10 cellular contexts compared by ENCODE assay signal in the genomic region with DNA sequence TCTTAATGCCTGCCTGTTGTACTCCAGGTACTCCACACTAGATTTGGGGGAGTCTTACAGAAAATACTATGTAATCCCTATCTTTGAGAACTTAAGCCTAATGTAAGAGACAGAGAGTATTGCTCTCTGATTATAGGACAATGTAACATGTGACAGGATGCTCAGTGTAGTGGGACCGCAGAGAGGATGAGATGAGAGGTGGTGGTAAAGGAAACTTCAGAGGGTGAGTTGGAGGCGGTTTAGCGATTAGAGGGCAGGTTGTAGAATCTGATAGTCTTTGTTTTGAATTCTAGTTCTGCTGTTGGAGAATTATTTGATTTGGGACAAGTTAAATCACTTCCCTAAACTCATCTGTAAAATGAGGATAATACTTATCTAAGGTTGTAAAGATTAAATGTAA. TPM values are rescaled to one million over a fixed set of nuclear protein-coding genes. Genes with fewer than 3 reads are reported as not detected.
DNase-seq lines count a peak whose midpoint lies in the region; ATAC-seq, FAIRE-seq and TF ChIP-seq lines count a peak whose summit lies in the region.
"Had no signal": no experiment of that assay in that cellular context is flagged by ENCODE, and none has a peak within 500 bp of the region (broad histone marks: within the 10 kb centered on the region; RNA-seq: fewer than 3 reads in every experiment).

No MANE protein-coding gene starts in this region.

- H2AFZ ChIP-seq in OCI-LY7 (ENCODE audit: low read length), result no peak overlapping the region

- peak; percentile 76 for ATAC-seq in GM21723 (IDR thresholded peaks at IDR 0.05; ENCODE audit: unreplicated experiment)
- ATAC-seq: lower lobe of right lung had no signal

- FAIRE-seq in GM18507 (lab: Jason Lieb, UNC) (peak; percentile 87), frontal cortex (lab: Jason Lieb, UNC) (no peak)

- POLR2A ChIA-PET in OCI-LY7 (lab: Charles Lee), result interaction anchor here (0.7 kb wide), 1 partner anchor 13 kb away, joined by 3 read pairs; no protein-coding TSS in a partner anchor
- POLR2A ChIA-PET in A673 (lab: Charles Lee; ENCODE audit: low non-redundant PET), result no interaction called here

- intact Hi-C loops in OCI-LY7 (cut with micrococcal nuclease; ENCODE audit: unreplicated experiment), result no loop called here
- intact Hi-C loops in A673 (cut with micrococcal nuclease; ENCODE audit: unreplicated experiment), result no loop called here

- peaks cover 43% of the 10 kb centered on the region for H3K4me1 ChIP-seq in OCI-LY7 (ENCODE audit: insufficient read depth, low read length, poor library complexity, severe bottlenecking)
- peaks cover 6% of the 10 kb centered on the region for H3K4me1 ChIP-seq in A673 (ENCODE audit: insufficient read depth, low read length, poor library complexity, severe bottlenecking)

- H4K20me1 ChIP-seq in OCI-LY7 (ENCODE audit: insufficient read depth, low read length), result 0 out of 2 replicates have a peak, but pooled peaks cover 8% of the 10 kb centered on the region

- no peaks in the 10 kb centered on the region for H3K27me3 ChIP-seq in A673 (replicated peaks; ENCODE audit: insufficient read depth, low read depth, low read length, poor library complexity)

- H3K4me2 ChIP-seq in OCI-LY7 (ENCODE audit: low read length), result peak overlapping the region; percentile 16

- TF ChIP-seq CTCF in OCI-LY7 (conservative IDR thresholded peaks at IDR 0.05; ENCODE audit: low read length), result no peak
- TF ChIP-seq CTCF in A673 (conservative IDR thresholded peaks at IDR 0.05; ENCODE audit: low read depth, low read length), result no peak

- CTCF ChIA-PET in OCI-LY7 (lab: Charles Lee; ENCODE audit: unreplicated experiment), result no interaction called here
- CTCF ChIA-PET in A673 (lab: Charles Lee), result no interaction called here

- no peak overlapping the region for H3K4me3 ChIP-seq in OCI-LY7 (ENCODE audit: low read depth, low read length, poor library complexity, severe bottlenecking)
- H3K4me3 ChIP-seq in A673 (ENCODE audit: low read depth, low read length, poor library complexity, severe bottlenecking), result no peak overlapping the region
- H3K4me3 ChIP-seq: lower lobe of right lung had no signal

- no peaks in the 10 kb centered on the region for H3K9me3 ChIP-seq in OCI-LY7 (ENCODE audit: low read length)
- H3K9me3 ChIP-seq in A673 (ENCODE audit: low read depth, low read length, poor library complexity, severe bottlenecking), result no peaks in the 10 kb centered on the region
- H3K9me3 ChIP-seq: lower lobe of right lung had no signal

- BruUV-seq in OCI-LY7 (replicated peaks; lab: Mats Ljungman, UMichigan), result no TSS peak
- no TSS peak for BruUV-seq in A673 (replicated peaks; lab: Mats Ljungman, UMichigan)

- H3K27ac ChIP-seq in OCI-LY7 (ENCODE audit: low read depth, low read length, poor library complexity, severe bottlenecking) (peak overlapping the region; percentile 13), A673 (ENCODE audit: low read depth, low read length, poor library complexity, severe bottlenecking) (no peak overlapping the region)
- H3K27ac ChIP-seq: lower lobe of right lung had no signal

- H3K79me2 ChIP-seq in OCI-LY7 (ENCODE audit: insufficient read depth, low read depth, low read length), result peaks cover 60% of the 10 kb centered on the region

- no peaks in the 10 kb centered on the region for H3K9me2 ChIP-seq in OCI-LY7 (ENCODE audit: insufficient read depth, low read length)

- DNase-seq in GM18507 (ENCODE audit: extremely low spot score, insufficient read length, low read depth), result no peak
- peak; percentile 55 for DNase-seq in OCI-LY7 (ENCODE audit: low spot score)
- DNase-seq in effector CD8-positive, alpha-beta T cell (lab: John Stamatoyannopoulos, UW), result peak; percentile 12
- DNase-seq in A673 (ENCODE audit: low spot score), result no peak
- DNase-seq in GOT3 (lab: John Stamatoyannopoulos, UW), result no peak
- DNase-seq in NCI-H1105 treated with DMSO at 0.1 percent for 48 hours (lab: John Stamatoyannopoulos, UW), result no peak
- DNase-seq in frontal cortex (ENCODE audit: low spot score in 2 of 2), result no peak
- DNase-seq: lower lobe of right lung, NCI-H2171 treated with DMSO at 0.1 percent for 48 hours had no signal

- H3K36me3 ChIP-seq in OCI-LY7 (ENCODE audit: insufficient read depth, low read length) (peaks cover 30% of the 10 kb centered on the region), A673 (ENCODE audit: insufficient read depth, low read length, poor library complexity, severe bottlenecking) (no peaks in the 10 kb centered on the region)

RNA-seq across cellular contexts. Expression of a gene that starts 5.4 kb away (rescaled TPM):
- total RNA-seq in OCI-LY7 (2014; rRNA removed; shearing (Covaris generic)), result 8.7 and 11.1 TPM in 2 replicates
- total RNA-seq in OCI-LY7 (2022) (29.6 and 34.0 TPM in 2 replicates), A673 (2021) (49.9 and 53.0 TPM in 2 replicates), frontal cortex (15.9 TPM)

Comparison
In these comparisons a context has a peak if more than half of its experiments do, and no peak if none do; other contexts are left out.
1. DNase-seq: peak in OCI-LY7 (single experiment) and effector CD8-positive, alpha-beta T cell (single experiment); none in GM18507 (single experiment), A673 (single experiment), GOT3 (single experiment), NCI-H1105 treated with DMSO at 0.1 percent for 48 hours (single experiment) and frontal cortex (0 of 2).